Comparison of ENCODE assay signal across 17 cellular contexts in genomic region chr7:116920359-116920758, GRCh38. TPM values are rescaled to one million over a fixed set of nuclear protein-coding genes. Genes with fewer than 3 reads are reported as not detected.
DNase-seq lines count a peak whose midpoint lies in the region; ATAC-seq and TF ChIP-seq lines count a peak whose summit lies in the region.
"Had no signal": no experiment of that assay in that cellular context is flagged by ENCODE, and none has a peak within 500 bp of the region (broad histone marks: within the 10 kb centered on the region; RNA-seq: fewer than 3 reads in every experiment).

No MANE protein-coding gene starts in this region.

- H3K4me1 ChIP-seq in DND-41 (ENCODE audit: insufficient read depth, low read length) (peaks cover 3% of the 10 kb centered on the region; the same call in 1 of the 2 replicates), HEK293 (ENCODE audit: control insufficient read depth, insufficient read depth, low read length) (no peaks in the 10 kb centered on the region), smooth muscle cell (ENCODE audit: low read depth) (no peaks in the 10 kb centered on the region)
- H3K4me1 ChIP-seq: BLaER1 treated with 17β-estradiol and CSF1 and Interleukin-3, amounts not matched to agents 10 nM and 100 nM had no signal

- no peak for TF ChIP-seq POLR2A in erythroblast (IDR thresholded peaks at IDR 0.05; ENCODE audit: low read length)

- H3K4me3 ChIP-seq in DND-41 (ENCODE audit: low read depth in 1 of 2, low read length in 2 of 2) (no peak overlapping the region), HEK293 (ENCODE audit: low read depth, low read length) (no peak overlapping the region), smooth muscle cell (no peak overlapping the region)
- H3K4me3 ChIP-seq: BLaER1 treated with 17β-estradiol and CSF1 and Interleukin-3, amounts not matched to agents 10 nM and 100 nM; GM12878; HAP-1 had no signal

- CTCF ChIA-PET in HEK293 (lab: Yijun Ruan, JAX) = interaction anchor here (1.0 kb wide), 1 partner anchor 205 kb away, joined by 3 read pairs; no protein-coding TSS in a partner anchor

- no peak for DNase-seq in DND-41
- DNase-seq in endothelial cell (ENCODE audit: low spot score) = no peak
- no peak for DNase-seq in progenitor cell of endocrine pancreas (ENCODE audit: low spot score, unreplicated experiment)
- DNase-seq in smooth muscle cell (lab: John Stamatoyannopoulos, UW; ENCODE audit: unreplicated experiment) = no peak
- no peak for DNase-seq in erythroblast (lab: John Stamatoyannopoulos, UW)
- DNase-seq: Calu3; CD8-positive, alpha-beta T cell; DMS79 treated with DMSO at 0.1 percent for 48 hours; EL; IMR-90 had no signal

- no peak overlapping the region for H2AFZ ChIP-seq in DND-41 (ENCODE audit: low read depth, low read length)
- H2AFZ ChIP-seq in smooth muscle cell (ENCODE audit: low read depth) = no peak overlapping the region

- H3K9me3 Mint-ChIP-seq in endothelial cell (ENCODE audit: unreplicated experiment) (no peaks in the 10 kb centered on the region), progenitor cell of endocrine pancreas (ENCODE audit: low read depth) (peaks cover 3% of the 10 kb centered on the region)
- H3K9me3 Mint-ChIP-seq: CD8-positive, alpha-beta T cell had no signal

- H3K4me3 Mint-ChIP-seq in endothelial cell (ENCODE audit: unreplicated experiment) (peak overlapping the region; percentile 43), progenitor cell of endocrine pancreas (ENCODE audit: low read depth) (no peak overlapping the region)
- H3K4me3 Mint-ChIP-seq: B cell; CD8-positive, alpha-beta T cell had no signal

- H3K4me2 ChIP-seq in DND-41 (ENCODE audit: insufficient read depth, low read length) (no peak overlapping the region), smooth muscle cell (no peak overlapping the region)
- H3K4me2 ChIP-seq: BLaER1 treated with 17β-estradiol and CSF1 and Interleukin-3, amounts not matched to agents 10 nM and 100 nM had no signal

- TF ChIP-seq CTCF in DND-41 (IDR thresholded peaks at IDR 0.05; ENCODE audit: borderline replicate concordance, extremely low read depth, low read length, poor library complexity, severe bottlenecking) (no peak), HEK293 (tag by site-specific recombination; IDR thresholded peaks at IDR 0.05) (no peak), endothelial cell (IDR thresholded peaks at IDR 0.05; ENCODE audit: unreplicated experiment) (no peak), progenitor cell of endocrine pancreas (IDR thresholded peaks at IDR 0.05; ENCODE audit: unreplicated experiment) (no peak), smooth muscle cell (IDR thresholded peaks at IDR 0.05; ENCODE audit: borderline replicate concordance, insufficient read depth, poor library complexity, severe bottlenecking) (no peak)

- H3F3A ChIP-seq in smooth muscle cell (ENCODE audit: low read depth) = peaks cover 4% of the 10 kb centered on the region

- peak overlapping the region; percentile 40; the same call in 1 of the 2 replicates for H3K27ac ChIP-seq in DND-41 (ENCODE audit: low read length)
- H3K27ac ChIP-seq in HEK293 (ENCODE audit: extremely low read depth, low read depth, low read length) = no peak overlapping the region
- no peak overlapping the region for H3K27ac ChIP-seq in smooth muscle cell (ENCODE audit: low read depth)
- H3K27ac ChIP-seq: BLaER1 treated with 17β-estradiol and CSF1 and Interleukin-3, amounts not matched to agents 10 nM and 100 nM; HL-60 had no signal

- H4K20me1 ChIP-seq in DND-41 (ENCODE audit: insufficient read depth, low read length) = no peaks in the 10 kb centered on the region
- no peaks in the 10 kb centered on the region for H4K20me1 ChIP-seq in smooth muscle cell (ENCODE audit: low read depth)

- H3K9ac ChIP-seq in DND-41 (ENCODE audit: low read depth, low read length) (no peak overlapping the region), smooth muscle cell (ENCODE audit: low read depth) (no peak overlapping the region)
- H3K9ac ChIP-seq: BLaER1 treated with 17β-estradiol and CSF1 and Interleukin-3, amounts not matched to agents 10 nM and 100 nM had no signal

- H3K36me3 ChIP-seq in DND-41 (ENCODE audit: insufficient read depth, low read length) (peaks cover 28% of the 10 kb centered on the region), HEK293 (ENCODE audit: control insufficient read depth in 2 of 2, insufficient read depth in 1 of 2, low read length in 2 of 2) (peaks cover 17 to 23% of the 10 kb centered on the region in 2 experiments), smooth muscle cell (ENCODE audit: low read depth) (peaks cover 9% of the 10 kb centered on the region)

- H3K27me3 ChIP-seq in DND-41 (ENCODE audit: insufficient read depth, low read length, poor library complexity) = no peaks in the 10 kb centered on the region
- no peaks in the 10 kb centered on the region for H3K27me3 ChIP-seq in smooth muscle cell (ENCODE audit: low read depth)
- H3K27me3 ChIP-seq: BLaER1 treated with 17β-estradiol and CSF1 and Interleukin-3, amounts not matched to agents 10 nM and 100 nM had no signal

- H3K79me2 ChIP-seq in DND-41 (ENCODE audit: insufficient read depth, low read length) (no peaks in the 10 kb centered on the region), smooth muscle cell (ENCODE audit: low read depth) (no peaks in the 10 kb centered on the region)

- H3K4me1 Mint-ChIP-seq in endothelial cell (ENCODE audit: unreplicated experiment) (peaks cover 9% of the 10 kb centered on the region), progenitor cell of endocrine pancreas (ENCODE audit: low read depth) (no peaks in the 10 kb centered on the region)
- H3K4me1 Mint-ChIP-seq: B cell had no signal

- peak overlapping the region; percentile 68 for H3K27ac Mint-ChIP-seq in endothelial cell (ENCODE audit: unreplicated experiment)
- H3K27ac Mint-ChIP-seq in progenitor cell of endocrine pancreas = peak overlapping the region; percentile 0
- H3K27ac Mint-ChIP-seq: B cell; CD8-positive, alpha-beta T cell had no signal

- ATAC-seq in DND-41 (ENCODE audit: insufficient read depth, low read depth) (no peak), GM21515 (IDR thresholded peaks at IDR 0.05; ENCODE audit: unreplicated experiment) (no peak)
- ATAC-seq: CD8-positive, alpha-beta T cell; GM12878 had no signal

- H3K36me3 Mint-ChIP-seq in endothelial cell (ENCODE audit: low read depth, unreplicated experiment) (peaks cover 17% of the 10 kb centered on the region), progenitor cell of endocrine pancreas (ENCODE audit: insufficient read depth) (peaks cover 21% of the 10 kb centered on the region)

- H3K9me3 ChIP-seq in DND-41 (ENCODE audit: insufficient read depth, low read length, severe bottlenecking) (no peaks in the 10 kb centered on the region), HEK293 (ENCODE audit: control insufficient read depth, insufficient read depth, low read depth, low read length) (no peaks in the 10 kb centered on the region), smooth muscle cell (replicated peaks; ENCODE audit: low read depth) (no peaks in the 10 kb centered on the region)
- H3K9me3 ChIP-seq: BLaER1 treated with 17β-estradiol and CSF1 and Interleukin-3, amounts not matched to agents 10 nM and 100 nM; HAP-1 had no signal

- H3K27me3 Mint-ChIP-seq in endothelial cell (ENCODE audit: unreplicated experiment) (peaks cover 7% of the 10 kb centered on the region), progenitor cell of endocrine pancreas (no peaks in the 10 kb centered on the region)
- H3K27me3 Mint-ChIP-seq: B cell had no signal

- POLR2A ChIA-PET in HEK293 (lab: Yijun Ruan, JAX) = no interaction called here

TF ChIP-seq in HEK293, 187 proteins besides CTCF, POLR2A, EP300 and RAD21:
- TF ChIP-seq ZNF791 (tag by site-specific recombination; IDR thresholded peaks at IDR 0.05) (no peak), ZNF211 (tag by site-specific recombination; IDR thresholded peaks at IDR 0.05; ENCODE audit: low read depth) (peak; percentile 41; the same call in 1 of the 2 replicates)
TF ChIP-seq in HEK293: peak in this region for 1.

RNA-seq across cellular contexts. Expression of gene ST7, which starts 32.9 kb away (rescaled TPM):
- total RNA-seq in endothelial cell (ENCODE audit: unreplicated experiment) = 44.1 TPM
- total RNA-seq in progenitor cell of endocrine pancreas = 21.9 and 24.8 TPM in 2 replicates
- 23.2 and 35.5 TPM in 2 replicates for total RNA-seq in smooth muscle cell
- 25.1 and 26.1 TPM in 2 replicates for polyA plus RNA-seq in smooth muscle cell

RNA-seq across cellular contexts. Expression of gene CAPZA2, which starts 58.0 kb away (rescaled TPM):
- 195 TPM for total RNA-seq in endothelial cell (ENCODE audit: unreplicated experiment)
- total RNA-seq in progenitor cell of endocrine pancreas = 151 and 174 TPM in 2 replicates
- total RNA-seq in smooth muscle cell = 143 and 200 TPM in 2 replicates
- 148 and 161 TPM in 2 replicates for polyA plus RNA-seq in smooth muscle cell
